ENCODE assay signal across 8 cellular contexts in the genomic region with DNA sequence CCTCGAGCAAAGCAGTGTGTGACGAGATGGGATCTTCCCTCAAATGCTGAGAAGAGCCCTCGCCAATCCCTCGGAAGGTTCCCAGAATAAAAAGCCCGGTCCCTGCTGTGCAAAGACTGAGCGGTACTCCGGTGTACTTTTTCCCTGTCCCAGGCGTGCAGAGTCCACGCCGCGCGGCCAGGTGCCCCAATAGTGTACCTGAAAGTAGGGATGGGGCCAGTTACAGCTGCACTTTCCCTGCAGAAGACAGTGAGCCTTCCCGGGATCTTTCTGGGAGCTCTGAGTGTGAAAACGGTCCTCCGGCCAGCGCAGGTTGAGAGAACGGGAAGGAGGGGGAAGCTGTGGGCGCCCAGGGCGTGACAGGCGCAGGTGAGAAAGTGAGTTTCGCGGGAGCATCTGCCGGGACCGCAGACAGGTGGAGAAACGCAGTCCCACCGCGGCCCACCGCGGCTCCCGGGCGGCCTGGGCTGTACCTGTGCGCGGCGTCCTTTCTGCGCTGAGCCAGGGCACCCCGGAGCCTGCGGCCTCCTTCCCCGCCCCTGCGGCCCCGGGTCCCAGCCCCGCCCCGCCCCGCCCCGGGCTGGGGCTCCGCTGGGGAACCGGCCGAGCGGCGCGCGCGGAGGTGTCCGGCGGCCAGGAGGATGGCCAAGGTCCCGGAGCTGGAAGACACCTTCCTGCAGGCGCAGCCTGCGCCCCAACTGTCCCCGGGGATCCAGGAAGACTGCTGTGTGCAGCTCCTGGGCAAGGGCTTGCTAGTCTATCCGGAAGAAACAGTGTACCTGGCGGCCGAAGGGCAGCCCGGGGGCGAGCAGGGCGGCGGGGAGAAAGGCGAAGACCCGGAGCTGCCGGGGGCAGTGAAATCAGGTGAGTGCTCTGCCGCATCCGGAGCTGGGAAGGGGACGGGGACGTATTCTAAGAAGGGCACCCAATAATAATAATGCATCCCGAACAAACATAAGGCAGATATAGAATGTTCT. TPM values are rescaled to one million over a fixed set of nuclear protein-coding genes. Genes with fewer than 3 reads are reported as not detected.
DNase-seq lines count a peak whose midpoint lies in the region; ATAC-seq and TF ChIP-seq lines count a peak whose summit lies in the region.
"Had no signal": no experiment of that assay in that cellular context is flagged by ENCODE, and none has a peak within 500 bp of the region (broad histone marks: within the 10 kb centered on the region; RNA-seq: fewer than 3 reads in every experiment).

A gene with protein sequence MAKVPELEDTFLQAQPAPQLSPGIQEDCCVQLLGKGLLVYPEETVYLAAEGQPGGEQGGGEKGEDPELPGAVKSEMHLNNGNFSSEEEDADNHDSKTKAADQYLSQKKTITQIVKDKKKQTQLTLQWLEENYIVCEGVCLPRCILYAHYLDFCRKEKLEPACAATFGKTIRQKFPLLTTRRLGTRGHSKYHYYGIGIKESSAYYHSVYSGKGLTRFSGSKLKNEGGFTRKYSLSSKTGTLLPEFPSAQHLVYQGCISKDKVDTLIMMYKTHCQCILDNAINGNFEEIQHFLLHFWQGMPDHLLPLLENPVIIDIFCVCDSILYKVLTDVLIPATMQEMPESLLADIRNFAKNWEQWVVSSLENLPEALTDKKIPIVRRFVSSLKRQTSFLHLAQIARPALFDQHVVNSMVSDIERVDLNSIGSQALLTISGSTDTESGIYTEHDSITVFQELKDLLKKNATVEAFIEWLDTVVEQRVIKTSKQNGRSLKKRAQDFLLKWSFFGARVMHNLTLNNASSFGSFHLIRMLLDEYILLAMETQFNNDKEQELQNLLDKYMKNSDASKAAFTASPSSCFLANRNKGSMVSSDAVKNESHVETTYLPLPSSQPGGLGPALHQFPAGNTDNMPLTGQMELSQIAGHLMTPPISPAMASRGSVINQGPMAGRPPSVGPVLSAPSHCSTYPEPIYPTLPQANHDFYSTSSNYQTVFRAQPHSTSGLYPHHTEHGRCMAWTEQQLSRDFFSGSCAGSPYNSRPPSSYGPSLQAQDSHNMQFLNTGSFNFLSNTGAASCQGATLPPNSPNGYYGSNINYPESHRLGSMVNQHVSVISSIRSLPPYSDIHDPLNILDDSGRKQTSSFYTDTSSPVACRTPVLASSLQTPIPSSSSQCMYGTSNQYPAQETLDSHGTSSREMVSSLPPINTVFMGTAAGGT (plus strand): TSS at position 608 of the 977 bp plus-strand sequence. CDS start 34 bp downstream, at position 642.

- H3K4me1 Mint-ChIP-seq in T-cell (peaks cover 9 to 10% (median 10%) of the 10 kb centered on the region in 3 donors), immature natural killer cell (no peaks in the 10 kb centered on the region)

- H3K27ac ChIP-seq in smooth muscle cell (ENCODE audit: low read depth), result no peak within 1 kb of the TSS

- H3F3A ChIP-seq in smooth muscle cell (ENCODE audit: low read depth), result no peaks in the 10 kb centered on the region

- no peak within 1 kb of the TSS for H3K9ac ChIP-seq in smooth muscle cell (ENCODE audit: low read depth)

- no peaks in the 10 kb centered on the region for H4K20me1 ChIP-seq in smooth muscle cell (ENCODE audit: low read depth)

- no peak within 1 kb of the TSS for H3K27ac Mint-ChIP-seq in T-cell
- no peak within 1 kb of the TSS for H3K27ac Mint-ChIP-seq in immature natural killer cell

- H3K4me1 ChIP-seq in smooth muscle cell (ENCODE audit: low read depth), result peaks cover 13% of the 10 kb centered on the region

- H3K27me3 Mint-ChIP-seq in T-cell, result peaks cover 30 to 34% of the 10 kb centered on the region in 2 donors
- H3K27me3 Mint-ChIP-seq in immature natural killer cell (ENCODE audit: low read depth in 3 of 3), result peaks cover 0 to 25% (median 8%) of the 10 kb centered on the region in 3 donors

- H3K36me3 ChIP-seq in smooth muscle cell (ENCODE audit: low read depth), result no peaks in the 10 kb centered on the region

- WGBS in smooth muscle cell (ENCODE audit: low lambda C conversion rate), result 2% methylated on average over 49 of the region's 73 CpGs

- DNase-seq in T-cell (no peak), smooth muscle cell (lab: John Stamatoyannopoulos, UW; ENCODE audit: unreplicated experiment) (no peak), NCI-H510A (lab: John Stamatoyannopoulos, UW) (no peak), NCI-H345 treated with DMSO at 0.1 percent for 48 hours (lab: John Stamatoyannopoulos, UW; ENCODE audit: unreplicated experiment) (no peak), immature natural killer cell (no peak)
- DNase-seq: activated CD8-positive, alpha-beta memory T cell treated with anti-CD3 and anti-CD28 coated beads, Interleukin-2, amount 50 U/mL, for 4 hours had no signal

- peak within 1 kb of the TSS; percentile 86 for H3K4me2 ChIP-seq in smooth muscle cell

- peak within 1 kb of the TSS; percentile 79 for H2AFZ ChIP-seq in smooth muscle cell (ENCODE audit: low read depth)

- H3K27me3 ChIP-seq in smooth muscle cell (ENCODE audit: low read depth), result peaks cover 87% of the 10 kb centered on the region

- POLR2A ChIA-PET in T-cell (lab: Charles Lee), result no interaction called here

- H3K9me3 ChIP-seq in smooth muscle cell (replicated peaks; ENCODE audit: low read depth), result no peaks in the 10 kb centered on the region

- H3K4me3 ChIP-seq in iPS-11a (ENCODE audit: low read depth, low read length) (peak within 1 kb of the TSS; percentile 47), smooth muscle cell (peak within 1 kb of the TSS; percentile 51)

- CTCF ChIA-PET in T-cell (lab: Charles Lee), result no interaction called here

- peak; percentile 54 for ATAC-seq in HG02642 (IDR thresholded peaks at IDR 0.05; ENCODE audit: poor library complexity, unreplicated experiment)
- ATAC-seq in T-cell (replicated peaks in 1 of 4), result peak in 1 of 4 experiments; percentile 9

- peaks cover 0 to 4% (median 0%) of the 10 kb centered on the region in 3 donors for H3K9me3 Mint-ChIP-seq in T-cell
- peaks cover 2 to 21% (median 12%) of the 10 kb centered on the region in 6 donors for H3K9me3 Mint-ChIP-seq in immature natural killer cell

- H3K4me3 Mint-ChIP-seq in T-cell (peak within 1 kb of the TSS in 2 of 3 donors; percentile 47 to 51), immature natural killer cell (peak within 1 kb of the TSS in 2 of 5 donors; percentile 23 to 28)

- no peak for TF ChIP-seq CTCF in smooth muscle cell (IDR thresholded peaks at IDR 0.05; ENCODE audit: borderline replicate concordance, insufficient read depth, poor library complexity, severe bottlenecking)

- H3K79me2 ChIP-seq in smooth muscle cell (ENCODE audit: low read depth), result no peaks in the 10 kb centered on the region

- H3K36me3 Mint-ChIP-seq in T-cell (no peaks in the 10 kb centered on the region), immature natural killer cell (peaks cover 0 to 4% (median 0%) of the 10 kb centered on the region in 3 donors)

RNA-seq across cellular contexts. Expression of the gene that starts here (rescaled TPM):
- total RNA-seq in T-cell (not detected), smooth muscle cell (not detected in 2 replicates)
- polyA plus RNA-seq in smooth muscle cell (not detected in 2 replicates), immature natural killer cell (not detected)
